Comparison of ENCODE assay signal across 12 cellular contexts in genomic region chr11:86558219-86558618, GRCh38.
DNase-seq lines count a peak whose midpoint lies in the region; ATAC-seq, FAIRE-seq and TF ChIP-seq lines count a peak whose summit lies in the region.
"Had no signal": no experiment of that assay in that cellular context is flagged by ENCODE, and none has a peak within 500 bp of the region (broad histone marks: within the 10 kb centered on the region; RNA-seq: fewer than 3 reads in every experiment).

No MANE protein-coding gene starts in this region.

- H3K27ac Mint-ChIP-seq in WTC11 = no peak overlapping the region
- H3K27ac Mint-ChIP-seq: activated CD8-positive, alpha-beta T cell treated with anti-CD3 and anti-CD28 coated beads for 36 hours had no signal

- DNase-seq in HTR-8/SVneo (ENCODE audit: insufficient read length, low spot score) (no peak), dedifferentiated amniotic fluid mesenchymal stem cell (ENCODE audit: extremely low spot score) (peak; percentile 17), kidney (no peak), WTC11 (ENCODE audit: low spot score) (no peak), H4 (ENCODE audit: low spot score) (no peak), occipital lobe (lab: John Stamatoyannopoulos, UW) (no peak), G401 (ENCODE audit: low spot score) (no peak)
- DNase-seq: activated CD8-positive, alpha-beta T cell treated with anti-CD3 and anti-CD28 coated beads for 36 hours; NCI-H69 had no signal

- H3K4me3 Mint-ChIP-seq in WTC11 = no peak overlapping the region
- H3K4me3 Mint-ChIP-seq: activated CD8-positive, alpha-beta T cell treated with anti-CD3 and anti-CD28 coated beads for 36 hours had no signal

- H3K9me3 ChIP-seq in kidney (ENCODE audit: control insufficient read depth in 1 of 2, low read length in 2 of 2) = peaks cover 0 to 3% of the 10 kb centered on the region in 2 donors
- H3K9me3 ChIP-seq in stomach smooth muscle (ENCODE audit: control insufficient read depth in 2 of 2, low read length in 2 of 2) = no peaks in the 10 kb centered on the region
- H3K9me3 ChIP-seq: neutrophil had no signal

- no peaks in the 10 kb centered on the region for H3K36me3 Mint-ChIP-seq in WTC11

- peaks cover 0 to 4% of the 10 kb centered on the region in 2 donors for H3K36me3 ChIP-seq in kidney (ENCODE audit: control insufficient read depth in 1 of 2, insufficient read depth in 2 of 2, low read length in 2 of 2)
- H3K36me3 ChIP-seq in stomach smooth muscle (ENCODE audit: control insufficient read depth in 2 of 2, insufficient read depth in 2 of 2, low read length in 2 of 2) = peaks cover 5 to 7% of the 10 kb centered on the region in 2 donors
- H3K36me3 ChIP-seq: neutrophil had no signal

- H3K27me3 ChIP-seq in stomach smooth muscle (ENCODE audit: control insufficient read depth in 1 of 2, insufficient read depth in 2 of 2, low read length in 2 of 2) = no peaks in the 10 kb centered on the region
- H3K27me3 ChIP-seq: neutrophil had no signal

- no peak for ATAC-seq in WTC11
- ATAC-seq: activated CD8-positive, alpha-beta T cell treated with anti-CD3 and anti-CD28 coated beads for 36 hours had no signal

- CTCF ChIA-PET in WTC11 (lab: Charles Lee) = no interaction called here

- peak overlapping the region; percentile 48 to 62 for H3K27ac ChIP-seq in kidney (ENCODE audit: low read depth in 2 of 2, low read length in 2 of 2)
- peak overlapping the region; percentile 25 for H3K27ac ChIP-seq in stomach smooth muscle (ENCODE audit: low read length)
- H3K27ac ChIP-seq: neutrophil had no signal

- H3K4me1 ChIP-seq in kidney (ENCODE audit: control insufficient read depth in 1 of 2, insufficient read depth in 1 of 2, low read depth in 1 of 2, low read length in 2 of 2) (peaks cover 0 to 3% of the 10 kb centered on the region in 2 donors), stomach smooth muscle (ENCODE audit: control insufficient read depth, insufficient read depth, low read length) (no peaks in the 10 kb centered on the region)

- peaks cover 6% of the 10 kb centered on the region; the same call in 1 of the 2 replicates for H3K4me1 Mint-ChIP-seq in WTC11

- FAIRE-seq in HTR-8/SVneo (lab: Jason Lieb, UNC) (peak; percentile 68), kidney (lab: Jason Lieb, UNC) (no peak)
- FAIRE-seq: frontal cortex had no signal

- H3K9me3 Mint-ChIP-seq in WTC11 = peaks cover 8% of the 10 kb centered on the region
- H3K9me3 Mint-ChIP-seq: activated CD8-positive, alpha-beta T cell treated with anti-CD3 and anti-CD28 coated beads for 36 hours had no signal

- no peak overlapping the region for H3K9ac ChIP-seq in kidney (ENCODE audit: low read length in 2 of 2)
- no peak overlapping the region for H3K9ac ChIP-seq in stomach smooth muscle (ENCODE audit: low read length in 2 of 2)

- in situ Hi-C loops in G401 (cut with HindIII; ENCODE audit: low sequenced_read_pairs) = no loop called here

- TF ChIP-seq CTCF in kidney (IDR thresholded peaks at IDR 0.05; ENCODE audit: borderline replicate concordance, extremely low read depth, insufficient read depth) = no peak
- no peak for TF ChIP-seq CTCF in WTC11 (IDR thresholded peaks at IDR 0.05)

- no peak overlapping the region for H3K4me3 ChIP-seq in kidney (ENCODE audit: low read length in 2 of 2)
- no peak overlapping the region for H3K4me3 ChIP-seq in stomach smooth muscle (ENCODE audit: low read length in 2 of 2)

- POLR2A ChIA-PET in WTC11 (lab: Charles Lee) = no interaction called here

- intact Hi-C loops in kidney (cut with DNase I) = no loop called here

- no peaks in the 10 kb centered on the region for H3K27me3 Mint-ChIP-seq in WTC11 (ENCODE audit: low read depth)
- H3K27me3 Mint-ChIP-seq: activated CD8-positive, alpha-beta T cell treated with anti-CD3 and anti-CD28 coated beads for 36 hours had no signal

TF ChIP-seq in WTC11, 78 proteins besides CTCF, POLR2A, EP300 and RAD21 (continues in another document):
- TF ChIP-seq RORB (CRISPR knock-in tag; IDR thresholded peaks at IDR 0.05) (no peak), IRF1 (CRISPR knock-in tag; IDR thresholded peaks at IDR 0.05) (no peak), ZNF512 (CRISPR knock-in tag; IDR thresholded peaks at IDR 0.05; ENCODE audit: borderline replicate concordance) (no peak), SMAD3 (CRISPR knock-in tag; IDR thresholded peaks at IDR 0.05; ENCODE audit: borderline replicate concordance) (no peak), ESRRA (CRISPR knock-in tag; IDR thresholded peaks at IDR 0.05; ENCODE audit: borderline replicate concordance) (no peak), GTF2I (CRISPR knock-in tag; conservative IDR thresholded peaks at IDR 0.05) (no peak), TCF7 (CRISPR knock-in tag; IDR thresholded peaks at IDR 0.05; ENCODE audit: low read depth) (no peak), ZBTB43 (CRISPR knock-in tag; IDR thresholded peaks at IDR 0.05) (no peak), GABPB1 (CRISPR knock-in tag; IDR thresholded peaks at IDR 0.05) (no peak), KAT7 (CRISPR knock-in tag; IDR thresholded peaks at IDR 0.05; ENCODE audit: borderline replicate concordance) (no peak), AFF4 (CRISPR knock-in tag; IDR thresholded peaks at IDR 0.05; ENCODE audit: borderline replicate concordance) (no peak), ATF6 (CRISPR knock-in tag; IDR thresholded peaks at IDR 0.05) (no peak), TEAD4 (CRISPR knock-in tag; IDR thresholded peaks at IDR 0.05) (no peak)
